ENCODE assay signal across 5 cellular contexts in the genomic region with DNA sequence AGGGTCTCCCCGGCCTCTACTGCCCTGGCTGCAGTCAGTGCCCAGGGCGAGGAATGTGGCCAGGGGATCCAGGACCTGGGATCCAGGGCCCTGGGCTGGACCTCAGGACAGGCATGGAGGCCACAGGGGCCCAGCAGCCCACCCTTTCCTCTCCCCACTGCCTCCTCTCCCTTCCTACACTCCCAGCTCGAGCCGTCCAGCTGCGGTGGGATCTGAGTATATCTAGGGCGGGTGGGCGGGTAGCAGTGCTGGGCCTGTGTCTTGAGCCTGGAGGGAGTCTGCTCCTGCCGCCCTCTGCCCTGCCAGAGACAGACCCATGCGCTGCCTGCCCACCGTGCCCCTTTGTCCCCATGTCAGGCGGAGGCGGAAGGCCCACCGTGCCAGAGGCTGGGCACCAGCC. TPM values are rescaled to one million over a fixed set of nuclear protein-coding genes. Genes with fewer than 3 reads are reported as not detected.
"Had no signal": no experiment of that assay in that cellular context is flagged by ENCODE, and none has a peak within 500 bp of the region (broad histone marks: within the 10 kb centered on the region; RNA-seq: fewer than 3 reads in every experiment).

No MANE protein-coding gene starts in this region.

RNA-seq across cellular contexts. Expression of gene CNIH2, which starts 1.4 kb away (rescaled TPM):
- total RNA-seq: omental fat pad had no signal

RNA-seq across cellular contexts. Expression of gene TMEM151A, which starts 15.1 kb away (rescaled TPM):
- total RNA-seq: activated CD8-positive, alpha-beta memory T cell treated with anti-CD3 and anti-CD28 coated beads for 36 hours; lower lobe of right lung; natural killer cell; T-helper 1 cell treated with Interleukin-12 subunit alpha and Interleukin-12 subunit beta and Interleukin-4 antibody, amounts not matched to agents 30 ng/mL and 1 ng/mL, for 36 hours had no signal
